In genomic region chr1:248862695-248863010, GRCh38 we compare ENCODE assay signal across 1 cellular context.
TF ChIP-seq lines count a peak whose summit lies in the region.

No MANE protein-coding gene starts in this region.

TF ChIP-seq in liver, 16 proteins besides CTCF, POLR2A, EP300 and RAD21 (continued from another document):
- TF ChIP-seq REST (IDR thresholded peaks at IDR 0.05) (no peak), ATF3 (IDR thresholded peaks at IDR 0.05) (no peak), JUND (IDR thresholded peaks at IDR 0.05) (no peak), EGR1 (IDR thresholded peaks at IDR 0.05; ENCODE audit: low read depth in 2 of 2) (no peak), HNF4A (conservative IDR thresholded peaks at IDR 0.05) (no peak)
